In the genomic region with DNA sequence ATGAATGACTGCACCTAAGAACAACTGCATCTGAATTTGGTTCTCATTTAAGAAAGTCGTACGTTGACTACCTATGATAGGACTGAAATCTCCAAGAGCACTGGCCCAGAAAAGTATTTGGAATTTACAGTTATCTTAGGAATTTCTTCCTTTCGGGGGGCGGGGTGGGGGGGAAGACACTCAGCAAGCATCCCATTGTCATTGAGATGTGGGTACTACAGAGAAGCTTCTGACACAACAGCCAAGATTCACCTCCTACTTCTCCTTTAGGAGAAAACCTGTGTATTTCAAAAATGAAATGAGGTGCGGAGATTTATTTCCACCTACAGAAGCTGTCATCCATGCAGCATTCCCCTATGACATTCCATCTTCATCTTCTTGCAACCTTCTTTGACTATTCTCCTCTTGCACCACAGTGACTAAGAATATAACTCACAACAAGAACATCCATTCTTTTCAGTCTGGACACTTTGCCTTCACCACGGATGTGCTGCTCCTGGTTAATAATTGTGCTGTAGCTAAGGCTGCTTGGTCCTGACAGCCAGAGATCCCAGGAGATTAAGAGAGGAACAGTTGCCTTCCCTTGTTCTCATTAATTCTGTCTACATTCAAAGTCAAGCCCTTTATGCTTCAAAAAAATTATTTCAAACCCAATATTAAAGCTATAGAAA, we compare ENCODE assay signal across 19 cellular contexts.
DNase-seq lines count a peak whose midpoint lies in the region; ATAC-seq, FAIRE-seq and TF ChIP-seq lines count a peak whose summit lies in the region.
"Had no signal": no experiment of that assay in that cellular context is flagged by ENCODE, and none has a peak within 500 bp of the region (broad histone marks: within the 10 kb centered on the region; RNA-seq: fewer than 3 reads in every experiment).

No MANE protein-coding gene starts in this region.

- H3K4me2 ChIP-seq in GM23338 (peak overlapping the region; percentile 73), mesendoderm (ENCODE audit: low read length) (no peak overlapping the region)

- no peak overlapping the region for H4K8ac ChIP-seq in mesendoderm (ENCODE audit: low read depth, low read length)

- H3K9me3 ChIP-seq in iPS DF 6.9 (ENCODE audit: control insufficient read depth, insufficient read depth, low read length), result no peaks in the 10 kb centered on the region

- no peak overlapping the region for H2BK120ac ChIP-seq in mesendoderm (ENCODE audit: low read depth, low read length)

- H3K4me3 ChIP-seq in GM23338 (peak overlapping the region; percentile 43), iPS DF 6.9 (ENCODE audit: low read length) (no peak overlapping the region), mesendoderm (ENCODE audit: low read length) (no peak overlapping the region)
- H3K4me3 ChIP-seq: GM23248 had no signal

- peaks cover 11% of the 10 kb centered on the region for H3K9me3 Mint-ChIP-seq in GM23338
- H3K9me3 Mint-ChIP-seq: CD4-positive, alpha-beta T cell had no signal

- intact Hi-C loops in Right ventricle myocardium inferior (cut with DNase I), result no loop called here

- H2BK5ac ChIP-seq in mesendoderm (ENCODE audit: low read length), result peak overlapping the region; percentile 7

- DNase-seq in GM23338 (ENCODE audit: low spot score) (peak; percentile 82), RCC 7860 (ENCODE audit: low spot score) (peak; percentile 81), iPS DF 6.9 (ENCODE audit: low read depth, low spot score) (peak; percentile 35), mesendoderm (peak; percentile 74), Right ventricle myocardium inferior (ENCODE audit: missing footprints) (no peak), NCI-H2107 treated with DMSO at 0.1 percent for 48 hours (lab: John Stamatoyannopoulos, UW; ENCODE audit: unreplicated experiment) (no peak)
- DNase-seq in stimulated activated CD8-positive, alpha-beta memory T cell treated with anti-CD3 and anti-CD28 coated beads, Interleukin-4, amount 100 ng/mL, for 48 hours, result no peak
- DNase-seq: Caco-2; CD4-positive, alpha-beta T cell; GF-D8; GM23248; KG1; MV-4-11; NCI-H1694 treated with DMSO at 0.1 percent for 48 hours; NCI-H510A treated with DMSO at 0.1 percent for 48 hours; NCI-H774; OCI-M1; RPMI8226 had no signal

- peak; percentile 91 for FAIRE-seq in RCC 7860 (lab: Jason Lieb, UNC)

- ATAC-seq in GM23338, result peak; percentile 84
- no peak for ATAC-seq in Right ventricle myocardium inferior
- no peak for ATAC-seq in GM19467 (IDR thresholded peaks at IDR 0.05; ENCODE audit: unreplicated experiment)

- H3K27me3 Mint-ChIP-seq in GM23338 (ENCODE audit: insufficient read depth, low read depth, poor library complexity), result no peaks in the 10 kb centered on the region

- no peak overlapping the region for H2BK15ac ChIP-seq in mesendoderm (replicated peaks; ENCODE audit: low read depth)

- no peak overlapping the region for H4K5ac ChIP-seq in mesendoderm (ENCODE audit: low read length)

- H2AFZ ChIP-seq in GM23338, result no peak overlapping the region
- H2AFZ ChIP-seq: GM23248 had no signal

- H3K27me3 ChIP-seq in GM23338 (ENCODE audit: insufficient read depth) (no peaks in the 10 kb centered on the region), iPS DF 6.9 (ENCODE audit: control insufficient read depth, insufficient read depth, low read length) (no peaks in the 10 kb centered on the region), mesendoderm (ENCODE audit: insufficient read depth, low read length, poor library complexity) (no peaks in the 10 kb centered on the region)

- H3K79me2 ChIP-seq in GM23338 (replicated peaks; ENCODE audit: insufficient read depth) (no peaks in the 10 kb centered on the region), mesendoderm (ENCODE audit: control insufficient read depth, insufficient read depth, low read length) (no peaks in the 10 kb centered on the region)

- H4K20me1 ChIP-seq in GM23338 (replicated peaks; ENCODE audit: insufficient read depth), result no peaks in the 10 kb centered on the region

- 0 out of 2 replicates have a peak, but pooled peaks cover 3% of the 10 kb centered on the region for H3F3A ChIP-seq in GM23338 (replicated peaks; ENCODE audit: low read depth)

- no peak overlapping the region for H3K23ac ChIP-seq in mesendoderm (ENCODE audit: low read length)

- H3K4me3 Mint-ChIP-seq in GM23338, result peak overlapping the region; percentile 38
- H3K4me3 Mint-ChIP-seq: CD4-positive, alpha-beta T cell had no signal

- H2AK5ac ChIP-seq in mesendoderm (ENCODE audit: low read length), result no peak overlapping the region

- H3K4me1 ChIP-seq in GM23338 (ENCODE audit: insufficient read depth), result peaks cover 44% of the 10 kb centered on the region
- peaks cover 6% of the 10 kb centered on the region for H3K4me1 ChIP-seq in iPS DF 6.9 (ENCODE audit: control insufficient read depth, insufficient read depth, low read length)
- H3K4me1 ChIP-seq in mesendoderm (ENCODE audit: control insufficient read depth, low read depth, low read length), result peaks cover 10% of the 10 kb centered on the region
- H3K4me1 ChIP-seq: Caco-2 had no signal

- no peak for TF ChIP-seq CTCF in GM23338 (conservative IDR thresholded peaks at IDR 0.05; ENCODE audit: low read depth in 2 of 2)

- H3K36me3 ChIP-seq in GM23338 (ENCODE audit: insufficient read depth), result no peaks in the 10 kb centered on the region; the same call in 1 of the 2 replicates
- H3K36me3 ChIP-seq in iPS DF 6.9 (ENCODE audit: control insufficient read depth, insufficient read depth, low read length), result no peaks in the 10 kb centered on the region
- H3K36me3 ChIP-seq in mesendoderm (ENCODE audit: control insufficient read depth, insufficient read depth, low read length), result no peaks in the 10 kb centered on the region

- H3K27ac ChIP-seq in GM23338 (ENCODE audit: low read depth) (peak overlapping the region; percentile 92), iPS DF 6.9 (ENCODE audit: low read length) (no peak overlapping the region), mesendoderm (ENCODE audit: low read depth, low read length) (no peak overlapping the region)
- H3K27ac ChIP-seq: GM23248 had no signal

- H3K18ac ChIP-seq in mesendoderm (ENCODE audit: low read length), result no peak overlapping the region

- no CpG with 5 or more reads among the region's 6 CpGs for WGBS in iPS DF 6.9 (ENCODE audit: insufficient coverage, insufficient read length)
- no CpG with 5 or more reads among the region's 6 CpGs for WGBS in mesendoderm (ENCODE audit: extremely low coverage, insufficient coverage, low lambda C conversion rate)

- H3K9me2 ChIP-seq in GM23338 (ENCODE audit: insufficient read depth), result peaks cover 9% of the 10 kb centered on the region

- H3K36me3 Mint-ChIP-seq in GM23338 (ENCODE audit: low read depth), result peaks cover 15% of the 10 kb centered on the region; the same call in 2 of the 3 replicates

- H3K9ac ChIP-seq in mesendoderm (ENCODE audit: low read length), result no peak overlapping the region
- H3K9ac ChIP-seq: GM23248 had no signal

- peak overlapping the region; percentile 90 for H3K27ac Mint-ChIP-seq in GM23338
- H3K27ac Mint-ChIP-seq: CD4-positive, alpha-beta T cell had no signal

- H3K56ac ChIP-seq in mesendoderm (ENCODE audit: low read length), result no peak overlapping the region

- peaks cover 43% of the 10 kb centered on the region for H3K4me1 Mint-ChIP-seq in GM23338

- H3K79me1 ChIP-seq in mesendoderm (ENCODE audit: low read length), result no peaks in the 10 kb centered on the region

- H3K4ac ChIP-seq in mesendoderm (ENCODE audit: low read depth, low read length), result no peak overlapping the region

Comparison
In these comparisons a context has a peak if more than half of its experiments do, and no peak if none do; other contexts are left out.
1. DNase-seq: peak in GM23338 (single experiment), RCC 7860 (single experiment), iPS DF 6.9 (single experiment) and mesendoderm (single experiment); none in Right ventricle myocardium inferior (single experiment), NCI-H2107 treated with DMSO at 0.1 percent for 48 hours (single experiment) and stimulated activated CD8-positive, alpha-beta memory T cell treated with anti-CD3 and anti-CD28 coated beads, Interleukin-4, amount 100 ng/mL, for 48 hours (single experiment).